In the genomic region with DNA sequence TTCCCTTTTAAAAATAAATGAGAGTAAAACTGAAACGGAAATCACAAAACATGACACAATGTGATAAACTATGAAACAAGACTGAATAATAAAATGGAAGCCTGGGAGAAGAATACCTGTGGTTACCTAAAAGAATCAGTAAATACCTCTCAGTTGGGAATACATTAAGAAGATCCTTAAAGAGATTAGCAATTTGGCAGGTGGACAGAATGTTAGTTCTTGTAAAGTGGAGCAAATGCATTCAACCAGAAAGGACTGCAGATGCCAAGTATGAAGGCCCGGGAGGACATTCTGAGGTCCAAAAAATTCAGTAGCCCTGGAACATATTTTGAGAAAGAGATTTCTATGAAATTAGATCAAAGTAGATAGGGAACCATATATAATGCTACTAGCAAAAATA, we compare ENCODE assay signal across 19 cellular contexts.
"Had no signal": no experiment of that assay in that cellular context is flagged by ENCODE, and none has a peak within 500 bp of the region (broad histone marks: within the 10 kb centered on the region; RNA-seq: fewer than 3 reads in every experiment).

No MANE protein-coding gene starts in this region.

- H3K4me1 ChIP-seq: colonic mucosa, neural progenitor cell, right atrium auricular region, transverse colon, uterus had no signal

- H3K27ac ChIP-seq: colonic mucosa, epithelial cell of prostate, neural progenitor cell, right atrium auricular region, transverse colon, uterus had no signal

- H3K36me3 ChIP-seq: colonic mucosa, neural progenitor cell, right atrium auricular region, transverse colon, uterus had no signal

- H3K4me3 ChIP-seq: colonic mucosa, mucosa of descending colon, neural progenitor cell, right atrium auricular region, transverse colon, uterus had no signal

- DNase-seq: activated CD4-positive, alpha-beta T cell treated with anti-CD3 and anti-CD28 coated beads, Interleukin-2, amount 10 ng/mL, durations not matched to agents 7 days and 5 days; activated CD8-positive, alpha-beta T cell treated with anti-CD3 and anti-CD28 coated beads, Interleukin-2, amount 10 ng/mL, durations not matched to agents 7 days and 5 days; activated naive CD4-positive, alpha-beta T cell treated with anti-CD3 and anti-CD28 coated beads for 36 hours; activated T-cell treated with anti-CD3 and anti-CD28 coated beads, Interleukin-2, amount 50 U/mL, for 24 hours; colonic mucosa; endodermal cell; foreskin fibroblast; mesenchymal stem cell; mucosa of descending colon; naive thymus-derived CD4-positive, alpha-beta T cell; stimulated activated CD4-positive, alpha-beta T cell treated with anti-CD3 and anti-CD28 coated beads, Interleukin-12 subunit alpha, Interleukin-12 subunit beta, amount 100 ng/mL, for 4 hours; stimulated activated CD4-positive, alpha-beta T cell treated with anti-CD3 and anti-CD28 coated beads, Interleukin-1b, Interleukin-23, amount 100 ng/mL, for 48 hours; stimulated activated naive CD8-positive, alpha-beta T cell treated with anti-CD3 and anti-CD28 coated beads, Interleukin-15, Interleukin-2, amounts not matched to agents 100 U/mL and 50 U/mL, for 24 hours; substantia nigra; transverse colon; uterus had no signal

- ATAC-seq: activated CD8-positive, alpha-beta T cell treated with anti-CD3 and anti-CD28 coated beads, Interleukin-2, amount 10 ng/mL, durations not matched to agents 7 days and 5 days; mucosa of descending colon; naive thymus-derived CD4-positive, alpha-beta T cell; stimulated activated naive CD8-positive, alpha-beta T cell treated with anti-CD3 and anti-CD28 coated beads, Interleukin-15, Interleukin-2, amounts not matched to agents 100 U/mL and 50 U/mL, for 24 hours had no signal

- H3K9me3 ChIP-seq: colonic mucosa, right atrium auricular region, transverse colon, uterus had no signal

- H3K27me3 ChIP-seq: colonic mucosa, neural progenitor cell, right atrium auricular region, transverse colon, uterus had no signal
